Comparison of ENCODE assay signal across 8 cellular contexts in the genomic region with DNA sequence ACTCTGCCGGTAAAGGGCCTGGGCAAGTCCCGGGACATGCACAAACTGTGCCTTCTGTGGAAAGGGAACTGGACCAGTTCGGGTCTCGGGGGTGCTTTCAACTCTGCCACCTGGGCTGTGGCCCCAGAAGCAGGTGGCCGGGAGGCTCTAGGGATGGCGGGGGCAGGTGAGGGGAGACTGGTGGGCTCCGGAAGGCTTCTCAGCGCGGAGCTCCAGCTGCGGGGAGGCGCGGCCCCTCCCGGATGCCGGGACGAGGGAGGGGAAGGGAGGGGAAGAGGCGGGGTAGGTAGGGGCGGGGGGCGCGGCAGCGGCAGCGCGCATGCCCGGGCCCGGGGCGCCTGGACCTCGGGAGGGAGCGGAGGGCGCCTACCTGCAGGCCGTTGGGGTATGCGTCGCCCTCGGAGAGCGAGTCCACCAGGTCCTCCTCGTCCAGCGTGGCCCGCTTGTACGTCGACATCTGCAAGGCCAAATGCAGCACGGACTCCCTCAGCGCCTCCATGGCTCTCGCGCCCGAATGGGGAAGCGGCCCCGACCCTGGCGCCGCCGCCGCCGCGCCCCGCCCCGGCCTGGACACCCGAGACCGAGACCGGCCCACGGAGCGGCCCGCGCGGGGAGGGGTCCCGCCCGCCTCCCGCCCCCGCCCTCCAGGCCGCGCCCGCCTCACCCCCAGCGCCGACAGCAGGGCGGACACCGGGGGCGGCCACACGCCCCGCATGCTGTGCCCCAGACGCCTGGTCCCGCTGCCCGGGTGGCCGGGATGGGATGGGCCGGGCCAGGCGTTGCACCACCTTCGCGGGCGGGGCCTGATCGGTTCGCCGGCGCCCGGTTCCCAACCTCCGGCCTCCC. TPM values are rescaled to one million over a fixed set of nuclear protein-coding genes. Genes with fewer than 3 reads are reported as not detected.
DNase-seq lines count a peak whose midpoint lies in the region; ATAC-seq and TF ChIP-seq lines count a peak whose summit lies in the region.

TSS of gene ECE1 (minus strand) at position 764 of the 846 bp plus-strand sequence. CDS start at position 715, 49 bp downstream.

- no peaks in the 10 kb centered on the region for H3K27me3 ChIP-seq in fibroblast of lung (ENCODE audit: control insufficient read depth, insufficient read depth, low read length)

- H2AFZ ChIP-seq in fibroblast of lung (ENCODE audit: low read length): no peak within 1 kb of the TSS

- peaks cover 2% of the 10 kb centered on the region for H3K36me3 ChIP-seq in fibroblast of lung (ENCODE audit: control insufficient read depth, insufficient read depth, low read length)
- no peaks in the 10 kb centered on the region for H3K36me3 ChIP-seq in urinary bladder (ENCODE audit: insufficient read depth)

- no peak for ATAC-seq in activated T-cell treated with anti-CD3 and anti-CD28 coated beads, Interleukin-2, amount 50 U/mL, for 72 hours (replicated peaks in 1 of 2)
- no peak for ATAC-seq in HG02970 (IDR thresholded peaks at IDR 0.05; ENCODE audit: low FRiP score, unreplicated experiment)

- H3K4me3 ChIP-seq in fibroblast of lung (replicated peaks in 1 of 4; ENCODE audit: control extremely low read depth in 1 of 4, insufficient read depth in 1 of 4, low read depth in 3 of 4, low read length in 4 of 4) (peak within 1 kb of the TSS; percentile 58 to 80 (median 67)), urinary bladder (ENCODE audit: low read depth, low read length) (peak within 1 kb of the TSS; percentile 73)

- in situ Hi-C loops in G401 (cut with HindIII; ENCODE audit: low sequenced_read_pairs): no loop called here

- no peaks in the 10 kb centered on the region for H3K27me3 Mint-ChIP-seq in activated T-cell treated with anti-CD3 and anti-CD28 coated beads, Interleukin-2, amount 50 U/mL, for 72 hours (ENCODE audit: low read depth)
- H3K27me3 Mint-ChIP-seq in nephron progenitor cell (ENCODE audit: low read depth, poor library complexity): peaks cover 11% of the 10 kb centered on the region

- H3K4me1 ChIP-seq in fibroblast of lung (ENCODE audit: control insufficient read depth, extremely low read depth, insufficient read depth, low read length) (peaks cover 23% of the 10 kb centered on the region), urinary bladder (ENCODE audit: insufficient read depth) (peaks cover 2% of the 10 kb centered on the region)

- H3K9me3 ChIP-seq in fibroblast of lung (ENCODE audit: control insufficient read depth, insufficient read depth, low read depth, low read length): no peaks in the 10 kb centered on the region

- peak within 1 kb of the TSS; percentile 85 for H3K27ac Mint-ChIP-seq in activated T-cell treated with anti-CD3 and anti-CD28 coated beads, Interleukin-2, amount 50 U/mL, for 72 hours
- peak within 1 kb of the TSS; percentile 22 for H3K27ac Mint-ChIP-seq in nephron progenitor cell

- H3K27ac ChIP-seq in fibroblast of lung (ENCODE audit: insufficient read depth, low read length) (peak within 1 kb of the TSS; percentile 63), urinary bladder (ENCODE audit: low read depth) (peak within 1 kb of the TSS; percentile 71)

- no peaks in the 10 kb centered on the region for H4K20me1 ChIP-seq in fibroblast of lung (ENCODE audit: control insufficient read depth, extremely low read depth, insufficient read depth, low read length)

- H3K9me3 Mint-ChIP-seq in activated T-cell treated with anti-CD3 and anti-CD28 coated beads, Interleukin-2, amount 50 U/mL, for 72 hours: no peaks in the 10 kb centered on the region
- no peaks in the 10 kb centered on the region for H3K9me3 Mint-ChIP-seq in nephron progenitor cell

- H3K4me1 Mint-ChIP-seq in activated T-cell treated with anti-CD3 and anti-CD28 coated beads, Interleukin-2, amount 50 U/mL, for 72 hours (ENCODE audit: low read depth): peaks cover 67% of the 10 kb centered on the region
- peaks cover 37% of the 10 kb centered on the region for H3K4me1 Mint-ChIP-seq in nephron progenitor cell

- H3K9ac ChIP-seq in fibroblast of lung (ENCODE audit: insufficient read depth, low read length): peak within 1 kb of the TSS; percentile 70

- peak within 1 kb of the TSS; percentile 92 for H3K4me2 ChIP-seq in fibroblast of lung (ENCODE audit: extremely low read depth, insufficient read depth, low read length)

- DNase-seq in G401 (ENCODE audit: low spot score) (no peak), NCI-H2171 (lab: John Stamatoyannopoulos, UW) (peak; percentile 44), fibroblast of lung (ENCODE audit: low read depth in 2 of 2) (peak in 1 of 2 donors; percentile 52), nephron progenitor cell (peak; percentile 76), dedifferentiated amniotic fluid mesenchymal stem cell (ENCODE audit: extremely low spot score) (no peak)
- peak; percentile 41 to 56 for DNase-seq in activated T-cell treated with anti-CD3 and anti-CD28 coated beads, Interleukin-2, amount 50 U/mL, for 72 hours

- peak within 1 kb of the TSS; percentile 90 to 92 for H3K4me3 Mint-ChIP-seq in activated T-cell treated with anti-CD3 and anti-CD28 coated beads, Interleukin-2, amount 50 U/mL, for 72 hours
- peak within 1 kb of the TSS; percentile 84 for H3K4me3 Mint-ChIP-seq in nephron progenitor cell

- WGBS in urinary bladder: 2% methylated on average over 90 of the region's 90 CpGs

- H3K36me3 Mint-ChIP-seq in activated T-cell treated with anti-CD3 and anti-CD28 coated beads, Interleukin-2, amount 50 U/mL, for 72 hours (ENCODE audit: insufficient read depth in 2 of 2): peaks cover 2 to 13% of the 10 kb centered on the region in 2 donors
- H3K36me3 Mint-ChIP-seq in nephron progenitor cell (ENCODE audit: low read depth): no peaks in the 10 kb centered on the region

- peaks cover 28% of the 10 kb centered on the region for H3K79me2 ChIP-seq in fibroblast of lung (ENCODE audit: control insufficient read depth, insufficient read depth, low read length)

- TF ChIP-seq CTCF in fibroblast of lung (conservative IDR thresholded peaks at IDR 0.05 in 1 of 2, IDR thresholded peaks at IDR 0.05 in 1 of 2; ENCODE audit: low read depth in 1 of 2, low read length in 2 of 2) (no peak), nephron progenitor cell (IDR thresholded peaks at IDR 0.05) (no peak)

RNA-seq across cellular contexts. Expression of gene ECE1, which starts in this region (rescaled TPM):
- 19.3 and 50.4 TPM in 2 replicates for total RNA-seq in G401 (2014; rRNA removed; shearing (Covaris generic))
- total RNA-seq in activated T-cell treated with anti-CD3 and anti-CD28 coated beads, Interleukin-2, amount 50 U/mL, for 72 hours: 100 to 1,000 TPM; 159 to 193 TPM
- total RNA-seq in fibroblast of lung (57.3 and 138 TPM in 2 replicates), urinary bladder (32.5 TPM)
- polyA plus RNA-seq in fibroblast of lung (131 and 137 TPM in 2 replicates), urinary bladder (121 TPM)
- 145 and 152 TPM in 2 replicates for polyA plus RNA-seq in fibroblast of lung (2012)
- polyA minus RNA-seq in fibroblast of lung (ENCODE audit: low replicate concordance): 228 and 250 TPM in 2 replicates

Comparison
In these comparisons a context has a peak if more than half of its experiments do, and no peak if none do; other contexts are left out.
1. DNase-seq: peak in NCI-H2171 (single experiment), activated T-cell treated with anti-CD3 and anti-CD28 coated beads, Interleukin-2, amount 50 U/mL, for 72 hours (2 of 2) and nephron progenitor cell (single experiment); none in G401 (single experiment) and dedifferentiated amniotic fluid mesenchymal stem cell (single experiment).